ENCODE assay signal across 25 cellular contexts in the genomic region with DNA sequence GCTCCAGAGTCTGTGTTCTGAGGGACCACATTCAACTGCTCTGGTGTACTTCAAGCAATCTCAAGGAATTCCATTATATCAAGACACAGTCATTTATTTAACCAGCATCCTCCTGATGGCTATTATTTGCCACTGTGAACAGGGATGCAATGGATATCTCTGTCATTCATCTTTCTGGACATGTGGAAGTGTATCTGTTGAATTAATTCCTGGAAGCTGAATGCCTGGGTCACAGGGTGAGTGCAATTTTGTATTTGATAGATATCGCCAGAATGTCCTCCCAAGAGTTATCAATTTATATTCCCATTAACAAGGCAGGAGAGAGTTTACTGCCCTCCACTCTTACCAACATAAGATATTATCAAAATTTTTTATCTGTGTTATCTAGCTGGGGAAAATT.
"Had no signal": no experiment of that assay in that cellular context is flagged by ENCODE, and none has a peak within 500 bp of the region (broad histone marks: within the 10 kb centered on the region; RNA-seq: fewer than 3 reads in every experiment).

No MANE protein-coding gene starts in this region.

- H3K27me3 ChIP-seq: colonic mucosa, dorsolateral prefrontal cortex, esophagus squamous epithelium, gastrocnemius medialis, gastroesophageal sphincter, heart left ventricle, heart right ventricle, hepatocyte had no signal

- DNase-seq: colonic mucosa; cortex of kidney; dermis blood vessel endothelial cell; dorsolateral prefrontal cortex; effector CD4-positive, alpha-beta T cell; effector CD8-positive, alpha-beta T cell; effector memory CD4-positive, alpha-beta T cell; effector memory CD8-positive, alpha-beta T cell; endodermal cell; erythroblast; esophagus squamous epithelium; foreskin fibroblast; foreskin keratinocyte; foreskin melanocyte; gastrocnemius medialis; glutamatergic neuron; heart left ventricle; heart right ventricle; hippocampal formation had no signal

- H3K36me3 ChIP-seq: colonic mucosa, esophagus squamous epithelium, gastrocnemius medialis, gastroesophageal sphincter, heart left ventricle, heart right ventricle had no signal

- H3K4me3 Mint-ChIP-seq: dendritic cell treated with granulocyte-macrophage colony-stimulating factor and Interleukin-4, amounts not matched to agents 40 ng/mL and 50 ng/mL, for 4 days; effector memory CD8-positive, alpha-beta T cell; endodermal cell had no signal

- H3K79me2 ChIP-seq: hepatocyte had no signal

- ATAC-seq: effector memory CD8-positive, alpha-beta T cell; esophagus mucosa; foreskin keratinocyte; gastrocnemius medialis; gastroesophageal sphincter; heart left ventricle; heart right ventricle had no signal

- H3K4me2 ChIP-seq: hepatocyte had no signal

- H2AFZ ChIP-seq: hepatocyte had no signal

- H3K4me3 ChIP-seq: colonic mucosa, coronary artery, dorsolateral prefrontal cortex, esophagus squamous epithelium, gastrocnemius medialis, gastroesophageal sphincter, heart left ventricle, heart right ventricle, hepatocyte had no signal

- H3K27ac ChIP-seq: colonic mucosa, coronary artery, dorsolateral prefrontal cortex, epithelial cell of prostate, esophagus squamous epithelium, foreskin keratinocyte, gastrocnemius medialis, gastroesophageal sphincter, heart left ventricle, heart right ventricle, hepatocyte had no signal

- H3K4me1 ChIP-seq: colonic mucosa, esophagus squamous epithelium, foreskin keratinocyte, gastrocnemius medialis, gastroesophageal sphincter, heart left ventricle, heart right ventricle had no signal

- H3K27ac Mint-ChIP-seq: dendritic cell treated with granulocyte-macrophage colony-stimulating factor and Interleukin-4, amounts not matched to agents 40 ng/mL and 50 ng/mL, for 4 days; effector memory CD8-positive, alpha-beta T cell; endodermal cell had no signal

- H3K9me3 ChIP-seq: gastrocnemius medialis had no signal
